In genomic region chr5:69493235-69493925, GRCh38 we compare ENCODE assay signal across 1 cellular context.
TF ChIP-seq lines count a peak whose summit lies in the region.

No MANE protein-coding gene starts in this region.

TF ChIP-seq in WTC11, 78 proteins besides CTCF, POLR2A, EP300 and RAD21 (continued from another document and continues in another):
- TF ChIP-seq FOXP4 (CRISPR knock-in tag; IDR thresholded peaks at IDR 0.05) (peak; percentile 83; the same call in 1 of the 2 replicates), TEAD1 (CRISPR knock-in tag; IDR thresholded peaks at IDR 0.05) (no peak), CBFB (CRISPR knock-in tag; IDR thresholded peaks at IDR 0.05; ENCODE audit: low read depth) (no peak; the same call in 1 of the 2 replicates), ZBTB21 (CRISPR knock-in tag; IDR thresholded peaks at IDR 0.05; ENCODE audit: borderline replicate concordance) (peak; percentile 27; the same call in 1 of the 2 replicates), ZNF232 (CRISPR knock-in tag; IDR thresholded peaks at IDR 0.05) (no peak), ZBTB43 (CRISPR knock-in tag; IDR thresholded peaks at IDR 0.05) (no peak), SOX15 (CRISPR knock-in tag; IDR thresholded peaks at IDR 0.05) (no peak), E2F4 (CRISPR knock-in tag; IDR thresholded peaks at IDR 0.05; ENCODE audit: borderline replicate concordance, low read depth) (no peak), CREB1 (CRISPR knock-in tag; IDR thresholded peaks at IDR 0.05) (0 out of 2 replicates have a peak, but pooled peaks have one; percentile 29), ZNF532 (CRISPR knock-in tag; IDR thresholded peaks at IDR 0.05; ENCODE audit: borderline replicate concordance) (no peak), JUN (CRISPR knock-in tag; IDR thresholded peaks at IDR 0.05) (no peak), PRRX2 (CRISPR knock-in tag; IDR thresholded peaks at IDR 0.05) (no peak), ZNF281 (CRISPR knock-in tag; IDR thresholded peaks at IDR 0.05) (no peak), MAX (CRISPR knock-in tag; IDR thresholded peaks at IDR 0.05) (peak; percentile 84), GRHL2 (CRISPR knock-in tag; IDR thresholded peaks at IDR 0.05; ENCODE audit: insufficient replicate concordance, severe bottlenecking) (no peak), JAZF1 (CRISPR knock-in tag; IDR thresholded peaks at IDR 0.05) (no peak), FOXJ3 (CRISPR knock-in tag; IDR thresholded peaks at IDR 0.05; ENCODE audit: borderline replicate concordance) (no peak), FOXK1 (CRISPR knock-in tag; IDR thresholded peaks at IDR 0.05) (no peak; the same call in 1 of the 2 replicates), ZMAT4 (CRISPR knock-in tag; IDR thresholded peaks at IDR 0.05) (0 out of 2 replicates have a peak, but pooled peaks have one; percentile 27), ZNF416 (CRISPR knock-in tag; IDR thresholded peaks at IDR 0.05) (no peak), ZSCAN18 (CRISPR knock-in tag; IDR thresholded peaks at IDR 0.05) (no peak), NFATC4 (CRISPR knock-in tag; IDR thresholded peaks at IDR 0.05) (no peak), TP53 (CRISPR knock-in tag; IDR thresholded peaks at IDR 0.05) (peak; percentile 50; the same call in 1 of the 2 replicates)
- TF ChIP-seq, protein P1, sequence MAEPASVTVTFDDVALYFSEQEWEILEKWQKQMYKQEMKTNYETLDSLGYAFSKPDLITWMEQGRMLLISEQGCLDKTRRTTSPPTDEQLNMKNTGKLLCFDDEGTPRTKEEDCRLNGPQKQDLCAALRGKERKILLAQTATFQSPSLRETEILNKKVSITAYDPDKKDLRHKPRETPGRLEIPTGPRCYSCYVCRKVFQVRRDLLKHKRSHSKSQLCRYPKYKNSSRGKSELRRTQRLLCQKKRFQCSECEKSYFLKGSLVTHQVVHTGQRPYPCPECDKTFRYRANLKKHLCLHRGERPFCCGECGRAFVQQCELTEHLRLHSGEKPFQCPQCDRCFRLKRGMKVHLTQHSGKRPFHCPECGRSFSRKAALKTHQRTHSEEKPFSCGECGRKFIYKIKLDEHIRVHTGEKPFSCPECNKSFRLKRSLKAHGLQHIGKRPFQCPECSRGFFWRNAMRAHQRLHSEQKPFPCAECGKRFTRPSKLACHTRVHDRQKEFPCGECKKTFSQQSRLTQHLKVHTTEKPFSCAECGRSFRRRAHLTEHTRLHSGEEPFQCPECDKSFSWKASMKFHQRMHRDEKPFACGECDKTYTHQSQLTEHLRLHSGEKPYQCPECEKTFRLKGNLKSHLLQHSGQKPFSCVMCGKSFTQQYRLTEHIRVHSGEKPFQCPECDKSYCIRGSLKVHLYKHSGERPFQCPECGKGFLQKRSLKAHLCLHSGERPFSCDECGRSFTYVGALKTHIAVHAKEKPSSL (CRISPR knock-in tag; conservative IDR thresholded peaks at IDR 0.05) = no peak
- TF ChIP-seq, protein P2, sequence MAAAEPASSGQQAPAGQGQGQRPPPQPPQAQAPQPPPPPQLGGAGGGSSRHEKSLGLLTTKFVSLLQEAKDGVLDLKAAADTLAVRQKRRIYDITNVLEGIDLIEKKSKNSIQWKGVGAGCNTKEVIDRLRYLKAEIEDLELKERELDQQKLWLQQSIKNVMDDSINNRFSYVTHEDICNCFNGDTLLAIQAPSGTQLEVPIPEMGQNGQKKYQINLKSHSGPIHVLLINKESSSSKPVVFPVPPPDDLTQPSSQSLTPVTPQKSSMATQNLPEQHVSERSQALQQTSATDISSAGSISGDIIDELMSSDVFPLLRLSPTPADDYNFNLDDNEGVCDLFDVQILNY (CRISPR knock-in tag; IDR thresholded peaks at IDR 0.05) = no peak
- TF ChIP-seq, protein P3, sequence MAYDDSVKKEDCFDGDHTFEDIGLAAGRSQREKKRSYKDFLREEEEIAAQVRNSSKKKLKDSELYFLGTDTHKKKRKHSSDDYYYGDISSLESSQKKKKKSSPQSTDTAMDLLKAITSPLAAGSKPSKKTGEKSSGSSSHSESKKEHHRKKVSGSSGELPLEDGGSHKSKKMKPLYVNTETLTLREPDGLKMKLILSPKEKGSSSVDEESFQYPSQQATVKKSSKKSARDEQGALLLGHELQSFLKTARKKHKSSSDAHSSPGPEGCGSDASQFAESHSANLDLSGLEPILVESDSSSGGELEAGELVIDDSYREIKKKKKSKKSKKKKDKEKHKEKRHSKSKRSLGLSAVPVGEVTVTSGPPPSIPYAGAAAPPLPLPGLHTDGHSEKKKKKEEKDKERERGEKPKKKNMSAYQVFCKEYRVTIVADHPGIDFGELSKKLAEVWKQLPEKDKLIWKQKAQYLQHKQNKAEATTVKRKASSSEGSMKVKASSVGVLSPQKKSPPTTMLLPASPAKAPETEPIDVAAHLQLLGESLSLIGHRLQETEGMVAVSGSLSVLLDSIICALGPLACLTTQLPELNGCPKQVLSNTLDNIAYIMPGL (CRISPR knock-in tag; IDR thresholded peaks at IDR 0.05) = peak; percentile 73; the same call in 1 of the 2 replicates
- TF ChIP-seq, protein P4, sequence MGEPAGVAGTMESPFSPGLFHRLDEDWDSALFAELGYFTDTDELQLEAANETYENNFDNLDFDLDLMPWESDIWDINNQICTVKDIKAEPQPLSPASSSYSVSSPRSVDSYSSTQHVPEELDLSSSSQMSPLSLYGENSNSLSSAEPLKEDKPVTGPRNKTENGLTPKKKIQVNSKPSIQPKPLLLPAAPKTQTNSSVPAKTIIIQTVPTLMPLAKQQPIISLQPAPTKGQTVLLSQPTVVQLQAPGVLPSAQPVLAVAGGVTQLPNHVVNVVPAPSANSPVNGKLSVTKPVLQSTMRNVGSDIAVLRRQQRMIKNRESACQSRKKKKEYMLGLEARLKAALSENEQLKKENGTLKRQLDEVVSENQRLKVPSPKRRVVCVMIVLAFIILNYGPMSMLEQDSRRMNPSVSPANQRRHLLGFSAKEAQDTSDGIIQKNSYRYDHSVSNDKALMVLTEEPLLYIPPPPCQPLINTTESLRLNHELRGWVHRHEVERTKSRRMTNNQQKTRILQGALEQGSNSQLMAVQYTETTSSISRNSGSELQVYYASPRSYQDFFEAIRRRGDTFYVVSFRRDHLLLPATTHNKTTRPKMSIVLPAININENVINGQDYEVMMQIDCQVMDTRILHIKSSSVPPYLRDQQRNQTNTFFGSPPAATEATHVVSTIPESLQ (CRISPR knock-in tag; IDR thresholded peaks at IDR 0.05) = no peak
- TF ChIP-seq, protein P5, sequence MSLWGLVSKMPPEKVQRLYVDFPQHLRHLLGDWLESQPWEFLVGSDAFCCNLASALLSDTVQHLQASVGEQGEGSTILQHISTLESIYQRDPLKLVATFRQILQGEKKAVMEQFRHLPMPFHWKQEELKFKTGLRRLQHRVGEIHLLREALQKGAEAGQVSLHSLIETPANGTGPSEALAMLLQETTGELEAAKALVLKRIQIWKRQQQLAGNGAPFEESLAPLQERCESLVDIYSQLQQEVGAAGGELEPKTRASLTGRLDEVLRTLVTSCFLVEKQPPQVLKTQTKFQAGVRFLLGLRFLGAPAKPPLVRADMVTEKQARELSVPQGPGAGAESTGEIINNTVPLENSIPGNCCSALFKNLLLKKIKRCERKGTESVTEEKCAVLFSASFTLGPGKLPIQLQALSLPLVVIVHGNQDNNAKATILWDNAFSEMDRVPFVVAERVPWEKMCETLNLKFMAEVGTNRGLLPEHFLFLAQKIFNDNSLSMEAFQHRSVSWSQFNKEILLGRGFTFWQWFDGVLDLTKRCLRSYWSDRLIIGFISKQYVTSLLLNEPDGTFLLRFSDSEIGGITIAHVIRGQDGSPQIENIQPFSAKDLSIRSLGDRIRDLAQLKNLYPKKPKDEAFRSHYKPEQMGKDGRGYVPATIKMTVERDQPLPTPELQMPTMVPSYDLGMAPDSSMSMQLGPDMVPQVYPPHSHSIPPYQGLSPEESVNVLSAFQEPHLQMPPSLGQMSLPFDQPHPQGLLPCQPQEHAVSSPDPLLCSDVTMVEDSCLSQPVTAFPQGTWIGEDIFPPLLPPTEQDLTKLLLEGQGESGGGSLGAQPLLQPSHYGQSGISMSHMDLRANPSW (CRISPR knock-in tag; conservative IDR thresholded peaks at IDR 0.05; ENCODE audit: low read depth) = no peak
